Comparison of ENCODE assay signal across 20 cellular contexts in genomic region chr6:118867181-118867580, GRCh38. TPM values are rescaled to one million over a fixed set of nuclear protein-coding genes. Genes with fewer than 3 reads are reported as not detected.
DNase-seq lines count a peak whose midpoint lies in the region; ATAC-seq, FAIRE-seq and TF ChIP-seq lines count a peak whose summit lies in the region.
"Had no signal": no experiment of that assay in that cellular context is flagged by ENCODE, and none has a peak within 500 bp of the region (broad histone marks: within the 10 kb centered on the region; RNA-seq: fewer than 3 reads in every experiment).

No MANE protein-coding gene starts in this region.

- no peak for FAIRE-seq in bronchial epithelial cell (lab: Jason Lieb, UNC)
- FAIRE-seq: D721Med had no signal

- DNase-seq in H4 (ENCODE audit: low spot score) (peak; percentile 7), RPMI7951 (ENCODE audit: low read depth) (peak; percentile 50), bronchial epithelial cell (ENCODE audit: low read depth) (peak; percentile 64), foreskin melanocyte (peak; percentile 97), GM20000 (ENCODE audit: low spot score) (no peak), NCI-H345 treated with DMSO at 0.1 percent for 48 hours (lab: John Stamatoyannopoulos, UW; ENCODE audit: unreplicated experiment) (no peak), NCI-H226 (no peak)
- DNase-seq: DMS53, KBM-7, NCI-H1092, NCI-H1436 treated with DMSO at 0.1 percent for 48 hours, NCI-H1930, NCI-H2227 treated with DMSO at 0.1 percent for 48 hours, NCI-H524 treated with DMSO at 0.1 percent for 48 hours, OCI-M1, SHP77 treated with DMSO at 0.1 percent for 48 hours had no signal

- ATAC-seq in GM18909 (IDR thresholded peaks at IDR 0.05; ENCODE audit: poor library complexity, unreplicated experiment) = no peak
- ATAC-seq: SK-N-SH treated with all-trans-retinoic acid at 6 μM for 48 hours had no signal

- H3K36me3 ChIP-seq in bronchial epithelial cell (ENCODE audit: control insufficient read depth, insufficient read depth, low read length) = no peaks in the 10 kb centered on the region
- H3K36me3 ChIP-seq: HAP-1 had no signal

- H3K4me3 ChIP-seq in bronchial epithelial cell (ENCODE audit: low read depth, low read length) = no peak overlapping the region
- H3K4me3 ChIP-seq: HAP-1 had no signal

- no peaks in the 10 kb centered on the region for H3K27me3 ChIP-seq in bronchial epithelial cell (ENCODE audit: control insufficient read depth, insufficient read depth, low read length)

- TF ChIP-seq CTCF in bronchial epithelial cell (IDR thresholded peaks at IDR 0.05; ENCODE audit: insufficient read depth, low read length, severe bottlenecking) = no peak
- TF ChIP-seq CTCF in GM20000 (IDR thresholded peaks at IDR 0.05; ENCODE audit: extremely low read depth, missing control alignments) = no peak

RNA-seq across cellular contexts. Expression of gene ASF1A, which starts 26.8 kb away (rescaled TPM):
- total RNA-seq in H4 (2014; rRNA removed; shearing (Covaris generic)) = 36.7 and 46.3 TPM in 2 replicates
- 51.6 and 57.2 TPM in 2 replicates for total RNA-seq in RPMI7951 (2014; rRNA removed; shearing (Covaris generic))
- total RNA-seq in bronchial epithelial cell = 13.4 and 17.9 TPM in 2 replicates

Comparison
In these comparisons a context has a peak if more than half of its experiments do, and no peak if none do; other contexts are left out.
1. DNase-seq: peak in H4 (single experiment), RPMI7951 (single experiment), bronchial epithelial cell (single experiment) and foreskin melanocyte (single experiment); none in GM20000 (single experiment), NCI-H345 treated with DMSO at 0.1 percent for 48 hours (single experiment) and NCI-H226 (single experiment).